In the genomic region with DNA sequence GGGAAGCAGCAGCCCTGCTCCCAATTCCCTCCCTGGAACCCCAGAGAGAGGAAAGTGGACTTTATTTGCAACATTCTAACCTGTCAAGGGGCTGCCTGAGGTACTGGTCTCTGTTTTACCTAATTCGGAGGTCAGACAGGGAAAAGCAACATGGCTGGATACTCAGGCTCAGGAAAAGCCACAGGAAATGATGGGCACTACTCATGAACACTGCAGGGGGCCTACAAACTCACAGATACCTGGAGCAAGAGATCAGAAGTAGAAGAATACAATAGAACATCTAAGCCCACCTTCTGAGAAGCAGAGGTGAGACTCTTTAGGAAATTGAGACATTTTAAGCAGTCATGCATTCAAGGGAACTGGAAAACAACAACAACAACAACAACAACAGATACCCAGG, we compare ENCODE assay signal across 30 cellular contexts.
"Had no signal": no experiment of that assay in that cellular context is flagged by ENCODE, and none has a peak within 500 bp of the region (broad histone marks: within the 10 kb centered on the region; RNA-seq: fewer than 3 reads in every experiment).

No MANE protein-coding gene starts in this region.

- H3K4me3 Mint-ChIP-seq: naive thymus-derived CD8-positive, alpha-beta T cell; nephron; neural progenitor cell; stimulated activated memory B cell treated with anti-CD40 and anti-IgM and Interleukin-4, amounts not matched to agents 10 μg/mL and 1 μg/mL and 100 μg/mL, for 72 hours; stimulated activated naive CD8-positive, alpha-beta T cell treated with anti-CD3 and anti-CD28 coated beads, Interleukin-15, amount 100 ng/mL, for 72 hours; type B pancreatic cell had no signal

- H3K4me2 ChIP-seq: neural progenitor cell had no signal

- H3K36me3 ChIP-seq: neural progenitor cell, ovary, right lobe of liver, sigmoid colon, suprapubic skin, tibial artery, transverse colon, upper lobe of right lung, uterus had no signal

- H3K79me2 ChIP-seq: parathyroid adenoma had no signal

- H3K9me3 ChIP-seq: ovary, right lobe of liver, sigmoid colon, suprapubic skin, testis, transverse colon, upper lobe of right lung, uterus had no signal

- H3K36me3 Mint-ChIP-seq: neural progenitor cell; stimulated activated memory B cell treated with anti-CD40 and anti-IgM and Interleukin-4, amounts not matched to agents 10 μg/mL and 1 μg/mL and 100 μg/mL, for 72 hours; type B pancreatic cell had no signal

- H3K4me1 ChIP-seq: neural progenitor cell, parathyroid adenoma, psoas muscle, right lobe of liver, sigmoid colon, suprapubic skin, testis, tibial artery, transverse colon, upper lobe of right lung, uterus had no signal

- H3K27me3 ChIP-seq: neural progenitor cell, ovary, right lobe of liver, sigmoid colon, suprapubic skin, testis, tibial artery, transverse colon, upper lobe of right lung, uterus had no signal

- H3K27ac Mint-ChIP-seq: naive thymus-derived CD8-positive, alpha-beta T cell; nephron; neural progenitor cell; progenitor cell of endocrine pancreas; stimulated activated memory B cell treated with anti-CD40 and anti-IgM and Interleukin-4, amounts not matched to agents 10 μg/mL and 1 μg/mL and 100 μg/mL, for 72 hours; stimulated activated naive CD8-positive, alpha-beta T cell treated with anti-CD3 and anti-CD28 coated beads, Interleukin-15, amount 100 ng/mL, for 72 hours; type B pancreatic cell had no signal

- H3K4me3 ChIP-seq: neural progenitor cell, ovary, psoas muscle, right lobe of liver, sigmoid colon, suprapubic skin, testis, tibial artery, transverse colon, upper lobe of right lung, uterus had no signal

- H3K27me3 Mint-ChIP-seq: progenitor cell of endocrine pancreas had no signal

- ATAC-seq: naive thymus-derived CD8-positive, alpha-beta T cell; psoas muscle; right cardiac atrium; right lobe of liver; stimulated activated memory B cell treated with anti-CD40 and anti-IgM and Interleukin-4, amounts not matched to agents 10 μg/mL and 1 μg/mL and 100 μg/mL, for 72 hours; stimulated activated naive CD8-positive, alpha-beta T cell treated with anti-CD3 and anti-CD28 coated beads, Interleukin-15, amount 100 ng/mL, for 72 hours; stimulated activated naive CD8-positive, alpha-beta T cell treated with anti-CD3 and anti-CD28 coated beads, Interleukin-15, Interleukin-2, amounts not matched to agents 100 U/mL and 50 U/mL, for 24 hours; upper lobe of right lung had no signal

- H3K27ac ChIP-seq: neural progenitor cell, ovary, parathyroid adenoma, psoas muscle, right lobe of liver, sigmoid colon, suprapubic skin, testis, tibial artery, transverse colon, upper lobe of right lung, uterus had no signal

- DNase-seq: naive thymus-derived CD8-positive, alpha-beta T cell; occipital lobe; ovary; posterior cingulate gyrus; psoas muscle; right cardiac atrium; right lobe of liver; sigmoid colon; small intestine; stimulated activated CD4-positive, alpha-beta T cell treated with anti-CD3 and anti-CD28 coated beads, Interleukin-12 subunit alpha, Interleukin-12 subunit beta, amount 100 ng/mL, for 4 hours; stimulated activated CD4-positive, alpha-beta T cell treated with anti-CD3 and anti-CD28 coated beads, Interleukin-1b, Interleukin-23, amount 100 ng/mL, for 48 hours; stimulated activated CD4-positive, alpha-beta T cell treated with anti-CD3 and anti-CD28 coated beads, Interleukin-4, amount 100 ng/mL, for 1 hour; stimulated activated CD4-positive, alpha-beta T cell treated with anti-CD3 and anti-CD28 coated beads, Interleukin-4, amount 100 ng/mL, for 4 hours; stimulated activated CD8-positive, alpha-beta memory T cell treated with anti-CD3 and anti-CD28 coated beads, Interleukin-4, amount 100 ng/mL, for 48 hours; stimulated activated naive CD4-positive, alpha-beta T cell; stimulated activated naive CD8-positive, alpha-beta T cell treated with anti-CD3 and anti-CD28 coated beads, Interleukin-15, amount 100 ng/mL, for 72 hours; stimulated activated naive CD8-positive, alpha-beta T cell treated with anti-CD3 and anti-CD28 coated beads, Interleukin-15, Interleukin-2, amounts not matched to agents 100 U/mL and 50 U/mL, for 24 hours; substantia nigra; testis; tibial artery; transverse colon; upper lobe of right lung; uterus had no signal

- H3K9ac ChIP-seq: neural progenitor cell, parathyroid adenoma had no signal

- H3K4me1 Mint-ChIP-seq: naive thymus-derived CD8-positive, alpha-beta T cell; nephron; neural progenitor cell; stimulated activated memory B cell treated with anti-CD40 and anti-IgM and Interleukin-4, amounts not matched to agents 10 μg/mL and 1 μg/mL and 100 μg/mL, for 72 hours; stimulated activated naive CD8-positive, alpha-beta T cell treated with anti-CD3 and anti-CD28 coated beads, Interleukin-15, amount 100 ng/mL, for 72 hours had no signal
